Comparison of ENCODE assay signal across 27 cellular contexts in genomic region chrX:22276781-22277180, GRCh38. TPM values are rescaled to one million over a fixed set of nuclear protein-coding genes. Genes with fewer than 3 reads are reported as not detected.
"Had no signal": no experiment of that assay in that cellular context is flagged by ENCODE, and none has a peak within 500 bp of the region (broad histone marks: within the 10 kb centered on the region; RNA-seq: fewer than 3 reads in every experiment).

No MANE protein-coding gene starts in this region.

- H3K27ac ChIP-seq: dorsolateral prefrontal cortex, heart right ventricle, tibial artery had no signal

- H3K4me3 Mint-ChIP-seq: activated CD4-positive, alpha-beta T cell treated with anti-CD3 and anti-CD28 coated beads, Interleukin-2, amount 10 ng/mL, durations not matched to agents 24 days and 14 days; activated CD8-positive, alpha-beta T cell treated with anti-CD3 and anti-CD28 coated beads for 36 hours; activated naive CD4-positive, alpha-beta T cell treated with anti-CD3 and anti-CD28 coated beads, Interleukin-2, amount 10 ng/mL, durations not matched to agents 7 days and 5 days; activated naive CD8-positive, alpha-beta T cell treated with anti-CD3 and anti-CD28 coated beads, Interleukin-2, amount 50 U/mL, for 24 hours; immature natural killer cell; memory B cell; neural crest cell had no signal

- H3K9me3 ChIP-seq: heart right ventricle, tibial artery had no signal

- H3K9me3 Mint-ChIP-seq: activated CD4-positive, alpha-beta T cell treated with anti-CD3 and anti-CD28 coated beads, Interleukin-2, amount 10 ng/mL, durations not matched to agents 24 days and 14 days; activated CD8-positive, alpha-beta T cell treated with anti-CD3 and anti-CD28 coated beads for 36 hours; activated naive CD4-positive, alpha-beta T cell treated with anti-CD3 and anti-CD28 coated beads, Interleukin-2, amount 10 ng/mL, durations not matched to agents 7 days and 5 days; activated naive CD8-positive, alpha-beta T cell treated with anti-CD3 and anti-CD28 coated beads, Interleukin-2, amount 50 U/mL, for 24 hours; activated T-helper 2 cell treated with anti-CD3 and anti-CD28 coated beads, Interferon-gamma antibody, Interleukin-2, Interleukin-4, amounts not matched to agents 10 μg/mL and 5 μg/mL and 100 μg/mL, durations not matched to agents 14 hours and 24 hours and 36 hours; immature natural killer cell; memory B cell had no signal

- H3K27ac Mint-ChIP-seq: activated CD4-positive, alpha-beta T cell treated with anti-CD3 and anti-CD28 coated beads, Interleukin-2, amount 10 ng/mL, durations not matched to agents 24 days and 14 days; activated CD8-positive, alpha-beta T cell treated with anti-CD3 and anti-CD28 coated beads for 36 hours; activated naive CD4-positive, alpha-beta T cell treated with anti-CD3 and anti-CD28 coated beads, Interleukin-2, amount 10 ng/mL, durations not matched to agents 7 days and 5 days; activated naive CD8-positive, alpha-beta T cell treated with anti-CD3 and anti-CD28 coated beads, Interleukin-2, amount 50 U/mL, for 24 hours; activated T-helper 2 cell treated with anti-CD3 and anti-CD28 coated beads, Interferon-gamma antibody, Interleukin-2, Interleukin-4, amounts not matched to agents 10 μg/mL and 5 μg/mL and 100 μg/mL, durations not matched to agents 14 hours and 24 hours and 36 hours; immature natural killer cell; memory B cell had no signal

- H3K4me3 ChIP-seq: dorsolateral prefrontal cortex, heart right ventricle, tibial artery had no signal

- H3K27me3 ChIP-seq: heart right ventricle, tibial artery had no signal

- H3K27me3 Mint-ChIP-seq: activated CD4-positive, alpha-beta T cell treated with anti-CD3 and anti-CD28 coated beads, Interleukin-2, amount 10 ng/mL, durations not matched to agents 24 days and 14 days; activated CD8-positive, alpha-beta T cell treated with anti-CD3 and anti-CD28 coated beads for 36 hours; activated naive CD4-positive, alpha-beta T cell treated with anti-CD3 and anti-CD28 coated beads, Interleukin-2, amount 10 ng/mL, durations not matched to agents 7 days and 5 days; memory B cell had no signal

- DNase-seq: activated CD4-positive, alpha-beta T cell treated with anti-CD3 and anti-CD28 coated beads, Interleukin-2, amount 10 ng/mL, durations not matched to agents 24 days and 14 days; activated CD8-positive, alpha-beta T cell treated with anti-CD3 and anti-CD28 coated beads for 36 hours; activated naive CD4-positive, alpha-beta T cell treated with anti-CD3 and anti-CD28 coated beads, Interleukin-2, amount 10 ng/mL, durations not matched to agents 7 days and 5 days; activated naive CD8-positive, alpha-beta T cell treated with anti-CD3 and anti-CD28 coated beads, Interleukin-2, amount 50 U/mL, for 24 hours; activated T-cell treated with anti-CD3 and anti-CD28 coated beads, Interleukin-2, amount 50 U/mL, for 1 hour; aorta; dorsolateral prefrontal cortex; heart right ventricle; immature natural killer cell; left ventricle myocardium superior; stimulated activated CD4-positive, alpha-beta T cell treated with anti-CD3 and anti-CD28 coated beads, Interleukin-12 subunit alpha, Interleukin-12 subunit beta, amount 100 ng/mL, for 4 hours; stimulated activated CD4-positive, alpha-beta T cell treated with anti-CD3 and anti-CD28 coated beads, Interleukin-1b, Interleukin-23, amount 100 ng/mL, for 48 hours; stimulated activated CD8-positive, alpha-beta memory T cell treated with anti-CD3 and anti-CD28 coated beads, Interleukin-4, amount 100 ng/mL, for 48 hours; stimulated activated naive CD4-positive, alpha-beta T cell; T1000; tibial artery had no signal

- H3K4me1 Mint-ChIP-seq: activated CD4-positive, alpha-beta T cell treated with anti-CD3 and anti-CD28 coated beads, Interleukin-2, amount 10 ng/mL, durations not matched to agents 24 days and 14 days; activated naive CD4-positive, alpha-beta T cell treated with anti-CD3 and anti-CD28 coated beads, Interleukin-2, amount 10 ng/mL, durations not matched to agents 7 days and 5 days; activated naive CD8-positive, alpha-beta T cell treated with anti-CD3 and anti-CD28 coated beads, Interleukin-2, amount 50 U/mL, for 24 hours; immature natural killer cell; memory B cell; neural crest cell had no signal

- H3K4me1 ChIP-seq: heart right ventricle, tibial artery had no signal

- H3K36me3 ChIP-seq: heart right ventricle, tibial artery had no signal

- H3K36me3 Mint-ChIP-seq: activated naive CD4-positive, alpha-beta T cell treated with anti-CD3 and anti-CD28 coated beads, Interleukin-2, amount 10 ng/mL, durations not matched to agents 7 days and 5 days; immature natural killer cell; memory B cell had no signal

- ATAC-seq: activated CD8-positive, alpha-beta T cell treated with anti-CD3 and anti-CD28 coated beads for 36 hours; activated naive CD8-positive, alpha-beta T cell treated with anti-CD3 and anti-CD28 coated beads, Interleukin-2, amount 50 U/mL, for 24 hours; heart right ventricle; left ventricle myocardium superior had no signal

RNA-seq across cellular contexts. Expression of gene CBLL2, which starts 4.1 kb away (rescaled TPM):
- total RNA-seq: activated CD4-positive, alpha-beta T cell treated with anti-CD3 and anti-CD28 coated beads, Interleukin-2, amount 10 ng/mL, durations not matched to agents 24 days and 14 days; activated CD8-positive, alpha-beta T cell treated with anti-CD3 and anti-CD28 coated beads for 36 hours; activated T-helper 2 cell treated with anti-CD3 and anti-CD28 coated beads, Interferon-gamma antibody, Interleukin-2, Interleukin-4, amounts not matched to agents 10 μg/mL and 5 μg/mL and 100 μg/mL, durations not matched to agents 14 hours and 24 hours and 36 hours; aorta; cardiac septum; epithelial cell of proximal tubule; heart right ventricle; left ventricle myocardium superior; mononuclear cell; neural crest cell; omental fat pad; posterior vena cava; subcutaneous adipose tissue; T-helper 1 cell treated with Interleukin-12 subunit alpha and Interleukin-12 subunit beta and Interleukin-4 antibody, amounts not matched to agents 30 ng/mL and 1 ng/mL, for 36 hours; urinary bladder had no signal
- polyA plus RNA-seq: aorta, heart right ventricle, immature natural killer cell, urinary bladder had no signal
